ENCODE assay signal across 8 cellular contexts in the genomic region with DNA sequence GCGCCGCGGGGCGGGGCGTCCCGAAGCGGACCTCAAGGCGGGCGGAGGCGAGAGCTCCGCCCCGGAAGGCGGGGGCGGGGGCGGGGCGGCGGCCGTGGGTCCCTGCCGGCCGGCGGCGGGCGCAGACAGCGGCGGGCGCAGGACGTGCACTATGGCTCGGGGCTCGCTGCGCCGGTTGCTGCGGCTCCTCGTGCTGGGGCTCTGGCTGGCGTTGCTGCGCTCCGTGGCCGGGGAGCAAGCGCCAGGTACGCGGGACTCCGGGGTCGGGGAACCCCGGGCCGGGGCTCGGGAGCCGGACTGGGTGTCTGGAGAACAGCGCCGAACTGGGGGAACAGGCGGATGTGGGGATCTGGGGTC. TPM values are rescaled to one million over a fixed set of nuclear protein-coding genes. Genes with fewer than 3 reads are reported as not detected.
DNase-seq lines count a peak whose midpoint lies in the region; ATAC-seq and TF ChIP-seq lines count a peak whose summit lies in the region.

TSS of gene TNFRSF12A (plus strand) at position 122 of the 357 bp plus-strand sequence. CDS start at position 152, 30 bp downstream.

- H3K27me3 ChIP-seq in endodermal cell (ENCODE audit: control insufficient read depth, insufficient read depth, low read length, poor library complexity, severe bottlenecking), result no peaks in the 10 kb centered on the region
- no peaks in the 10 kb centered on the region for H3K27me3 ChIP-seq in mesendoderm (ENCODE audit: insufficient read depth, low read length, poor library complexity)

- H3K9me3 Mint-ChIP-seq in activated CD8-positive, alpha-beta memory T cell treated with anti-CD3 and anti-CD28 coated beads, Interleukin-2, amount 10 ng/mL, durations not matched to agents 7 days and 5 days (ENCODE audit: low read depth), result no peaks in the 10 kb centered on the region
- H3K9me3 Mint-ChIP-seq in endodermal cell, result no peaks in the 10 kb centered on the region

- peaks cover 8% of the 10 kb centered on the region for H3K79me1 ChIP-seq in mesendoderm (ENCODE audit: low read length)

- H3K4me3 Mint-ChIP-seq in activated CD8-positive, alpha-beta memory T cell treated with anti-CD3 and anti-CD28 coated beads, Interleukin-2, amount 10 ng/mL, durations not matched to agents 7 days and 5 days, result peak within 1 kb of the TSS; percentile 82
- peak within 1 kb of the TSS; percentile 83 for H3K4me3 Mint-ChIP-seq in endodermal cell

- peak within 1 kb of the TSS; percentile 31 for H4K8ac ChIP-seq in mesendoderm (ENCODE audit: low read depth, low read length)

- DNase-seq in AML-193 (lab: John Stamatoyannopoulos, UW), result peak; percentile 63 to 68
- peak; percentile 90 for DNase-seq in GM19238 (ENCODE audit: insufficient read length, low spot score)
- peak; percentile 48 for DNase-seq in NCI-H446 treated with DMSO at 0.1 percent for 48 hours (lab: John Stamatoyannopoulos, UW)
- DNase-seq in activated CD8-positive, alpha-beta memory T cell treated with anti-CD3 and anti-CD28 coated beads, Interleukin-2, amount 10 ng/mL, durations not matched to agents 7 days and 5 days, result peak; percentile 80
- DNase-seq in endodermal cell, result peak; percentile 91
- peak; percentile 91 for DNase-seq in mesendoderm
- DNase-seq in stimulated activated CD8-positive, alpha-beta memory T cell treated with anti-CD3 and anti-CD28 coated beads, Interleukin-4, amount 100 ng/mL, for 24 hours (ENCODE audit: low read depth), result peak; percentile 58

- peak; percentile 29 for TF ChIP-seq CTCF in endodermal cell (conservative IDR thresholded peaks at IDR 0.05)

- H3K4me1 Mint-ChIP-seq in activated CD8-positive, alpha-beta memory T cell treated with anti-CD3 and anti-CD28 coated beads, Interleukin-2, amount 10 ng/mL, durations not matched to agents 7 days and 5 days, result peaks cover 38% of the 10 kb centered on the region
- peaks cover 33% of the 10 kb centered on the region for H3K4me1 Mint-ChIP-seq in endodermal cell

- CTCF ChIA-PET in activated CD8-positive, alpha-beta memory T cell treated with anti-CD3 and anti-CD28 coated beads, Interleukin-2, amount 10 ng/mL, durations not matched to agents 7 days and 5 days (lab: Charles Lee), result interaction anchor here (0.7 to 17.9 kb wide), 11 partner anchors 10 to 110 kb away, joined by 3 to 370 read pairs (median 5); partner anchors contain the start of genes CLDN9 and PKMYT1

- H4K5ac ChIP-seq in mesendoderm (ENCODE audit: low read length), result no peak within 1 kb of the TSS

- H2AK5ac ChIP-seq in mesendoderm (ENCODE audit: low read length), result no peak within 1 kb of the TSS

- 0% methylated on average over 5 to 49 of the region's 49 CpGs for whole genome bisulfite sequencing in endodermal cell (ENCODE audit: insufficient coverage in 1 of 2, insufficient read length in 1 of 2), 2 experiments
- WGBS in mesendoderm (ENCODE audit: extremely low coverage, insufficient coverage, low lambda C conversion rate), result no CpG with 5 or more reads among the region's 49 CpGs

- H3K79me2 ChIP-seq in mesendoderm (ENCODE audit: control insufficient read depth, insufficient read depth, low read length), result peaks cover 21% of the 10 kb centered on the region

- peaks cover 1% of the 10 kb centered on the region for H3K36me3 Mint-ChIP-seq in activated CD8-positive, alpha-beta memory T cell treated with anti-CD3 and anti-CD28 coated beads, Interleukin-2, amount 10 ng/mL, durations not matched to agents 7 days and 5 days
- H3K36me3 Mint-ChIP-seq in endodermal cell (ENCODE audit: low read depth), result peaks cover 19% of the 10 kb centered on the region

- H3K4me3 ChIP-seq in endodermal cell (ENCODE audit: low read length) (peak within 1 kb of the TSS; percentile 97), mesendoderm (ENCODE audit: low read length) (peak within 1 kb of the TSS; percentile 88)

- H3K27me3 Mint-ChIP-seq in activated CD8-positive, alpha-beta memory T cell treated with anti-CD3 and anti-CD28 coated beads, Interleukin-2, amount 10 ng/mL, durations not matched to agents 7 days and 5 days, result peaks cover 18% of the 10 kb centered on the region
- H3K27me3 Mint-ChIP-seq in endodermal cell (ENCODE audit: insufficient read depth), result no peaks in the 10 kb centered on the region

- H3K9ac ChIP-seq in endodermal cell (ENCODE audit: extremely low read depth, low read length, poor library complexity, severe bottlenecking) (peak within 1 kb of the TSS; percentile 99), mesendoderm (ENCODE audit: low read length) (peak within 1 kb of the TSS; percentile 87)

- no peak within 1 kb of the TSS for H2BK15ac ChIP-seq in mesendoderm (replicated peaks; ENCODE audit: low read depth)

- peak within 1 kb of the TSS; percentile 88 for H3K18ac ChIP-seq in mesendoderm (ENCODE audit: low read length)

- H2BK5ac ChIP-seq in mesendoderm (ENCODE audit: low read length), result peak within 1 kb of the TSS; percentile 88

- H3K36me3 ChIP-seq in endodermal cell (ENCODE audit: control insufficient read depth, insufficient read depth, low read length) (peaks cover 19% of the 10 kb centered on the region), mesendoderm (ENCODE audit: control insufficient read depth, insufficient read depth, low read length) (no peaks in the 10 kb centered on the region)

- peak within 1 kb of the TSS; percentile 21 for H2BK120ac ChIP-seq in mesendoderm (ENCODE audit: low read depth, low read length)

- H3K27ac Mint-ChIP-seq in activated CD8-positive, alpha-beta memory T cell treated with anti-CD3 and anti-CD28 coated beads, Interleukin-2, amount 10 ng/mL, durations not matched to agents 7 days and 5 days, result peak within 1 kb of the TSS; percentile 76
- peak within 1 kb of the TSS; percentile 99 for H3K27ac Mint-ChIP-seq in endodermal cell

- peak within 1 kb of the TSS; percentile 95 for H3K27ac ChIP-seq in endodermal cell (ENCODE audit: low read depth, low read length)
- H3K27ac ChIP-seq in mesendoderm (ENCODE audit: low read depth, low read length), result peak within 1 kb of the TSS; percentile 98

- H3K56ac ChIP-seq in mesendoderm (ENCODE audit: low read length), result peak within 1 kb of the TSS; percentile 97

- no peak within 1 kb of the TSS for H3K23ac ChIP-seq in mesendoderm (ENCODE audit: low read length)

- H3K4me1 ChIP-seq in endodermal cell (ENCODE audit: control insufficient read depth, insufficient read depth, low read length), result peaks cover 12% of the 10 kb centered on the region
- peaks cover 12% of the 10 kb centered on the region for H3K4me1 ChIP-seq in mesendoderm (ENCODE audit: control insufficient read depth, low read depth, low read length)

- H3K4me2 ChIP-seq in mesendoderm (ENCODE audit: low read length), result peak within 1 kb of the TSS; percentile 83

- H3K9me3 ChIP-seq in endodermal cell (ENCODE audit: control insufficient read depth, low read length), result no peaks in the 10 kb centered on the region

- peak; percentile 51 for ATAC-seq in activated CD8-positive, alpha-beta memory T cell treated with anti-CD3 and anti-CD28 coated beads, Interleukin-2, amount 10 ng/mL, durations not matched to agents 7 days and 5 days
- no peak for ATAC-seq in HG03025 (IDR thresholded peaks at IDR 0.05; ENCODE audit: low FRiP score, unreplicated experiment)

- peak within 1 kb of the TSS; percentile 48 for H3K4ac ChIP-seq in mesendoderm (ENCODE audit: low read depth, low read length)

RNA-seq across cellular contexts. Expression of gene TNFRSF12A, which starts in this region (rescaled TPM):
- total RNA-seq in activated CD8-positive, alpha-beta memory T cell treated with anti-CD3 and anti-CD28 coated beads, Interleukin-2, amount 10 ng/mL, durations not matched to agents 7 days and 5 days, result 1 to 10 TPM; 5.5 to 5.9 TPM
- 10 to 100 TPM; 37.8 to 43.5 TPM for total RNA-seq in endodermal cell
- 38.0 TPM for polyA plus RNA-seq in endodermal cell (2013, experiment 1 of 2)
- polyA plus RNA-seq in endodermal cell (2013, experiment 2 of 2), result 36.2 TPM
- polyA plus RNA-seq in mesendoderm (2013, experiment 1 of 2), result 126 TPM
- polyA plus RNA-seq in mesendoderm (2013, experiment 2 of 2), result 126 TPM

Comparison
In these comparisons a context has a peak if more than half of its experiments do, and no peak if none do; other contexts are left out.
1. RNA of gene TNFRSF12A (total RNA-seq): 37.8 to 43.5 TPM in endodermal cell; 5.5 to 5.9 TPM in activated CD8-positive, alpha-beta memory T cell treated with anti-CD3 and anti-CD28 coated beads, Interleukin-2, amount 10 ng/mL, durations not matched to agents 7 days and 5 days; every median in the first group is over 4 times any median in the second.
2. Peak in every context shown above with its lines, with median percentiles within 50 percentile points of each other: DNase-seq.